In genomic region chr16:3578610-3579551, GRCh38 we compare ENCODE assay signal across 1 cellular context.
A peak's percentile ranks its signal among the peaks of the same experiment; 100 is the strongest.
TF ChIP-seq lines count a peak whose summit lies in the region.

No MANE protein-coding gene starts in this region.

TF ChIP-seq in GM12878, 131 proteins besides CTCF, POLR2A, EP300 and RAD21 (continued from another document and continues in another):
- TF ChIP-seq ZBTB4 (CRISPR knock-in tag; IDR thresholded peaks at IDR 0.05) (no peak), ZNF592 (IDR thresholded peaks at IDR 0.05) (no peak), E2F4 (IDR thresholded peaks at IDR 0.05; ENCODE audit: low read depth, low read length) (no peak), SRF (IDR thresholded peaks at IDR 0.05; ENCODE audit: low read depth in 2 of 2, low read length in 2 of 2) (no peak), BRCA1 (IDR thresholded peaks at IDR 0.05; ENCODE audit: low read depth, low read length) (no peak), POLR2AphosphoS5 (IDR thresholded peaks at IDR 0.05; ENCODE audit: low read length) (0 out of 2 replicates have a peak, but pooled peaks have one; percentile 39), ZNF687 (IDR thresholded peaks at IDR 0.05) (no peak; the same call in 1 of the 2 replicates), NRF1 (conservative IDR thresholded peaks at IDR 0.05; ENCODE audit: low read depth, low read length) (no peak), SIN3A (IDR thresholded peaks at IDR 0.05; ENCODE audit: low read depth, low read length) (no peak), MEF2A (IDR thresholded peaks at IDR 0.05; ENCODE audit: insufficient read depth, low read depth, low read length) (no peak), SP1 (IDR thresholded peaks at IDR 0.05; ENCODE audit: low read depth, low read length) (no peak), ZNF217 (IDR thresholded peaks at IDR 0.05) (peak; percentile 89), CEBPB (IDR thresholded peaks at IDR 0.05; ENCODE audit: borderline replicate concordance in 1 of 2, low read depth in 2 of 2, low read length in 2 of 2) (no peak), NKRF (conservative IDR thresholded peaks at IDR 0.05) (no peak), FOXM1 (IDR thresholded peaks at IDR 0.05; ENCODE audit: low read depth, low read length) (no peak), SMC3 (IDR thresholded peaks at IDR 0.05; ENCODE audit: borderline replicate concordance, low read length) (no peak), IRF5 (IDR thresholded peaks at IDR 0.05; ENCODE audit: borderline replicate concordance) (no peak), CREM (IDR thresholded peaks at IDR 0.05; ENCODE audit: low read depth) (peak; percentile 59; the same call in 1 of the 2 replicates), CREB1 (IDR thresholded peaks at IDR 0.05; ENCODE audit: low read depth) (no peak), HDAC6 (IDR thresholded peaks at IDR 0.05; ENCODE audit: unreplicated experiment) (no peak), RFX5 (IDR thresholded peaks at IDR 0.05; ENCODE audit: low read depth, low read length) (no peak), PAX8 (IDR thresholded peaks at IDR 0.05) (no peak), ZBTB11 (CRISPR knock-in tag; IDR thresholded peaks at IDR 0.05) (no peak), REST (IDR thresholded peaks at IDR 0.05; ENCODE audit: low read depth, low read length) (no peak), ATF7 (IDR thresholded peaks at IDR 0.05; ENCODE audit: low read depth) (no peak), MTA3 (IDR thresholded peaks at IDR 0.05; ENCODE audit: borderline replicate concordance, low read length) (0 out of 2 replicates have a peak, but pooled peaks have one; percentile 20), SUPT20H (IDR thresholded peaks at IDR 0.05; ENCODE audit: borderline replicate concordance, control insufficient read depth, low read depth, low read length) (no peak), TCF12 (IDR thresholded peaks at IDR 0.05; ENCODE audit: low read depth, low read length) (peak; percentile 95), HCFC1 (IDR thresholded peaks at IDR 0.05; ENCODE audit: low read length) (no peak), RAD51 (IDR thresholded peaks at IDR 0.05) (no peak), DPF2 (IDR thresholded peaks at IDR 0.05) (peak; percentile 86; the same call in 1 of the 2 replicates), ATF3 (IDR thresholded peaks at IDR 0.05; ENCODE audit: borderline replicate concordance, extremely low read depth, low read depth, low read length) (no peak), CHD4 (IDR thresholded peaks at IDR 0.05) (no peak)
